ENCODE assay signal across 22 cellular contexts in genomic region chr20:33466303-33466646, GRCh38. TPM values are rescaled to one million over a fixed set of nuclear protein-coding genes. Genes with fewer than 3 reads are reported as not detected.
DNase-seq lines count a peak whose midpoint lies in the region; ATAC-seq and TF ChIP-seq lines count a peak whose summit lies in the region.
"Had no signal": no experiment of that assay in that cellular context is flagged by ENCODE, and none has a peak within 500 bp of the region (broad histone marks: within the 10 kb centered on the region; RNA-seq: fewer than 3 reads in every experiment).

No MANE protein-coding gene starts in this region.

- H3K4me3 ChIP-seq in dorsolateral prefrontal cortex (peak overlapping the region in 2 of 59 donors; percentile 16 to 55), neutrophil (ENCODE audit: low read depth in 1 of 2, low read length in 1 of 2) (no peak overlapping the region), sigmoid colon (no peak overlapping the region), upper lobe of right lung (no peak overlapping the region)

- H3K4me1 ChIP-seq in neutrophil (ENCODE audit: control insufficient read depth in 1 of 2, insufficient read depth in 1 of 2, low read depth in 1 of 2, low read length in 1 of 2) (peaks cover 53% of the 10 kb centered on the region in 2 experiments), sigmoid colon (no peaks in the 10 kb centered on the region), upper lobe of right lung (no peaks in the 10 kb centered on the region)
- H3K4me1 ChIP-seq: BE2C, Caco-2 had no signal

- TF ChIP-seq CTCF in dorsolateral prefrontal cortex (IDR thresholded peaks at IDR 0.05 in 54 of 56, conservative IDR thresholded peaks at IDR 0.05 in 2 of 56; ENCODE audit: low read depth in 1 of 56, partially characterized antibody in 56 of 56) (no peak), neutrophil (IDR thresholded peaks at IDR 0.05) (no peak), sigmoid colon (IDR thresholded peaks at IDR 0.05) (no peak), upper lobe of right lung (IDR thresholded peaks at IDR 0.05) (no peak)

- H3K9me3 ChIP-seq in neutrophil = no peaks in the 10 kb centered on the region
- no peaks in the 10 kb centered on the region for H3K9me3 ChIP-seq in sigmoid colon
- no peaks in the 10 kb centered on the region for H3K9me3 ChIP-seq in upper lobe of right lung
- H3K9me3 ChIP-seq: BE2C, Caco-2 had no signal

- H3K36me3 ChIP-seq in neutrophil (no peaks in the 10 kb centered on the region), sigmoid colon (no peaks in the 10 kb centered on the region), upper lobe of right lung (no peaks in the 10 kb centered on the region)
- H3K36me3 ChIP-seq: BE2C had no signal

- no peak for TF ChIP-seq EP300 in sigmoid colon (IDR thresholded peaks at IDR 0.05)

- H3K27ac ChIP-seq in dorsolateral prefrontal cortex (peak overlapping the region in 58 of 59 donors; percentile 70 to 95 (median 90)), neutrophil (peak overlapping the region; percentile 74), sigmoid colon (peak overlapping the region in 2 of 4 donors; percentile 34 to 46), upper lobe of right lung (no peak overlapping the region)
- H3K27ac ChIP-seq: HL-60 had no signal

- WGBS in sigmoid colon, 2 donors = 68 to 72% methylated on average over 3 of the region's 3 CpGs

- H3K27me3 ChIP-seq in dorsolateral prefrontal cortex (no peaks in the 10 kb centered on the region), neutrophil (no peaks in the 10 kb centered on the region), sigmoid colon (no peaks in the 10 kb centered on the region), upper lobe of right lung (no peaks in the 10 kb centered on the region)
- H3K27me3 ChIP-seq: BE2C had no signal

- DNase-seq in SKM-1 treated with dmso at 0.1 percent for 144 hours (lab: John Stamatoyannopoulos, UW; ENCODE audit: unreplicated experiment) (peak; percentile 27), SKM-1 (lab: John Stamatoyannopoulos, UW; ENCODE audit: unreplicated experiment) (no peak), dorsolateral prefrontal cortex (no peak), sigmoid colon (no peak), upper lobe of right lung (no peak), NCI-H1092 treated with DMSO at 0.1 percent for 48 hours (lab: John Stamatoyannopoulos, UW) (no peak)
- DNase-seq: 8988T; BE2C; Caco-2; CD4-positive, alpha-beta T cell; H7; Kasumi-1; MM.1S; NCI-H1105; NCI-H2081 treated with DMSO at 0.1 percent for 48 hours; NK-92 treated with Interleukin-12 subunit alpha and Interleukin-12 subunit beta, amount 100 ng/mL, for 24 hours; PC-3; RPMI8226; SHP77 treated with DMSO at 0.1 percent for 48 hours had no signal

- intact Hi-C loops in dorsolateral prefrontal cortex (cut with DNase I) (no loop called here), sigmoid colon (cut with DNase I) (no loop called here), upper lobe of right lung (cut with DNase I) (no loop called here)

- no peak for TF ChIP-seq POLR2A in sigmoid colon (IDR thresholded peaks at IDR 0.05)

- ATAC-seq in HG02885 (IDR thresholded peaks at IDR 0.05; ENCODE audit: poor library complexity, unreplicated experiment) (no peak), upper lobe of right lung (no peak)
- ATAC-seq: PC-3 had no signal

RNA-seq across cellular contexts. Expression of gene SNTA1, which starts 22.7 kb away (rescaled TPM):
- total RNA-seq in dorsolateral prefrontal cortex (100 to 1,000 TPM in 12 of 120 experiments, 10 to 100 TPM in 108; 35.4 to 180 (median 77.4) TPM), sigmoid colon (10 to 100 TPM; 29.3 to 42.7 (median 33.4) TPM), upper lobe of right lung (8.6 TPM)
- 1 to 10 TPM; 5.8 to 7.8 (median 6.1) TPM for polyA plus RNA-seq in sigmoid colon

RNA-seq across cellular contexts. Expression of gene CBFA2T2, which starts 23.6 kb away (rescaled TPM):
- 10 to 100 TPM; 30.2 to 61.1 (median 39.7) TPM for total RNA-seq in dorsolateral prefrontal cortex
- 10 to 100 TPM; 17.1 to 26.0 (median 20.9) TPM for total RNA-seq in sigmoid colon
- 10 to 100 TPM in 1 of 3 donors, 1 to 10 TPM in 2; 5.4 to 12.7 (median 6.5) TPM for polyA plus RNA-seq in sigmoid colon
- 15.7 TPM for total RNA-seq in upper lobe of right lung
